34 cellular contexts compared by ENCODE assay signal in genomic region chr2:191721331-191721730, GRCh38.
"Had no signal": no experiment of that assay in that cellular context is flagged by ENCODE, and none has a peak within 500 bp of the region (broad histone marks: within the 10 kb centered on the region; RNA-seq: fewer than 3 reads in every experiment).

No MANE protein-coding gene starts in this region.

- H3K27ac Mint-ChIP-seq: activated CD8-positive, alpha-beta T cell treated with anti-CD3 and anti-CD28 coated beads for 36 hours; activated T-cell treated with anti-CD3 and anti-CD28 coated beads, Interleukin-2, amount 50 U/mL, for 72 hours; activated T-helper 17 cell treated with anti-CD3 and anti-CD28 coated beads, Interleukin-2, amount 50 U/mL, for 72 hours had no signal

- DNase-seq: activated CD4-positive, alpha-beta T cell treated with anti-CD3 and anti-CD28 coated beads for 1 hour; activated CD4-positive, alpha-beta T cell treated with anti-CD3 and anti-CD28 coated beads for 48 hours; activated CD4-positive, CD25-positive, alpha-beta regulatory T cell; activated CD8-positive, alpha-beta T cell treated with anti-CD3 and anti-CD28 coated beads for 36 hours; activated effector memory CD4-positive, alpha-beta T cell treated with anti-CD3 and anti-CD28 coated beads, Interleukin-2, amount 50 U/mL, for 16 hours; activated naive CD4-positive, alpha-beta T cell treated with Interleukin-2 at 50 U/mL for 16 hours; activated T-cell treated with anti-CD3 and anti-CD28 coated beads, Interleukin-2, amount 50 U/mL, for 1 hour; activated T-cell treated with anti-CD3 and anti-CD28 coated beads, Interleukin-2, amount 50 U/mL, for 72 hours; adrenal gland; body of pancreas; caudate nucleus; Kasumi-1; KG1; MG63; NCI-H1048; NCI-H1105 treated with DMSO at 0.1 percent for 48 hours; NCI-H1436; NCI-H1694; NCI-H1930; NCI-H2081 treated with DMSO at 0.1 percent for 48 hours; NCI-H226; NCI-H526; NCI-H748 treated with DMSO at 0.1 percent for 48 hours; NK-92 treated with Interleukin-12 subunit alpha and Interleukin-12 subunit beta, amount 100 ng/mL, for 24 hours; OCI-M1; Right ventricle myocardium superior; SW 1271; T-helper 1 cell; T-helper 2 cell; T-helper 9 cell had no signal

- H3K27me3 ChIP-seq: adrenal gland, body of pancreas, breast epithelium, MG63 had no signal

- H3K4me1 Mint-ChIP-seq: activated T-helper 17 cell treated with anti-CD3 and anti-CD28 coated beads, Interleukin-2, amount 50 U/mL, for 72 hours had no signal

- H3K36me3 ChIP-seq: adrenal gland, breast epithelium, MG63 had no signal

- H3K27me3 Mint-ChIP-seq: activated CD8-positive, alpha-beta T cell treated with anti-CD3 and anti-CD28 coated beads for 36 hours; activated T-helper 17 cell treated with anti-CD3 and anti-CD28 coated beads, Interleukin-2, amount 50 U/mL, for 72 hours had no signal

- H3K9me3 ChIP-seq: adrenal gland, body of pancreas, breast epithelium, MG63 had no signal

- H3K4me1 ChIP-seq: adrenal gland, body of pancreas, breast epithelium had no signal

- H3K4me3 Mint-ChIP-seq: activated CD8-positive, alpha-beta T cell treated with anti-CD3 and anti-CD28 coated beads for 36 hours; activated T-cell treated with anti-CD3 and anti-CD28 coated beads, Interleukin-2, amount 50 U/mL, for 72 hours; activated T-helper 17 cell treated with anti-CD3 and anti-CD28 coated beads, Interleukin-2, amount 50 U/mL, for 72 hours had no signal

- H3K27ac ChIP-seq: adrenal gland, body of pancreas, breast epithelium, VCaP had no signal

- H3K9me3 Mint-ChIP-seq: activated CD8-positive, alpha-beta T cell treated with anti-CD3 and anti-CD28 coated beads for 36 hours; activated naive CD4-positive, alpha-beta T cell treated with anti-CD3 and anti-CD28 coated beads, Interleukin-2, amount 50 U/mL, for 72 hours; activated T-cell treated with anti-CD3 and anti-CD28 coated beads, Interleukin-2, amount 50 U/mL, for 72 hours; activated T-helper 17 cell treated with anti-CD3 and anti-CD28 coated beads, Interleukin-2, amount 50 U/mL, for 72 hours had no signal

- H3K4me3 ChIP-seq: adrenal gland, body of pancreas, breast epithelium, MG63 had no signal

- H3K36me3 Mint-ChIP-seq: activated naive CD4-positive, alpha-beta T cell treated with anti-CD3 and anti-CD28 coated beads, Interleukin-2, amount 50 U/mL, for 72 hours had no signal
